Comparison of ENCODE assay signal across 1 cellular context in the genomic region with DNA sequence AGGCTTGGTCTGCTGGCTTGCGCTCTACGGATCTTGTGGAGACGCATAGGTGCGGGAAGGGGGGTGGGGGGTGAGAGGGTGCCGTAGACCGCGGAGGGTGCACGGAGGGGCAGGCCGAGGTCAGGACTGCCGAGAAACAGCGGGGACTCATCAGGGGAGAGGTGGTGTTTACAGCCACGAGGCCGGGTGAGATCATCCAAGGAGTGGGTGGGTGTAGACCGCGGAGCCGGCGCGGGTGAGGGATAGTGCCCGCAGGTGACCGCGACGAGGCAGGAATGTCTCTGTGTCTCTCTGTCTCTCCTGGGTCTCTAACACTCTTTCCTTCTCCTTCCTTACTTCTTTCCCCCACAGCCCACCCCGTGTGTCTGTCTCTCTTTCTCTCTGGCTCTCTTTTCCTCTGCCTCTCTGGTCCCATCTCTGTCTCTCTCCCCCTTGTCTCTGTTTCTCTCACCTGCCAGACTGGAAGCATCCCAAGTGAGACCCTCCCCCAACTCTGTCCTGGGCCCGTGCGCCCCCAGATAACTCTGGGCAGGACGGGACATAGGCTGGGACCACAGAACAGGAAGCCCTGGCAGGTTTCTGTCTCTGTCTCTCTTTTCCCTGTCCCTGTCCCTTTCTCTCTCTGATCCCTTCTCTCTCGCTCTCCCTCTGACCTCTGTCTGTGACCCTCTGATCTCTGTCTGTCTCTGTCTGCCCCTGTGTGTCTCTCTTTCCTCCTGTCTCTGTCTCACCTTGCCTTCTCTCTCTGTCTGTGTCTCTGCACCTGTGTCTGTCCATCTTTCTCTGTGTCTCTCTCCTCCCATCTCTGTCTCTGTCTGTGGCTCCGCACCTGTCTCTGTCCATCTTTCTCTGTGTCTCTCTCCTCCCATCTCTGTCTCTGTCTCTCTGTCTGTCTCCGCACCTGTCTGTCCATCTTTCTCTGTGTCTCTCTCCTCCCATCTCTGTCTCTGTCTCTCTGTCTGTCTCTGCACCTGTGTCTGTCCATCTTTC.
TF ChIP-seq lines count a peak whose summit lies in the region.

No MANE protein-coding gene starts in this region.

TF ChIP-seq in HEK293, 187 proteins besides CTCF, POLR2A, EP300 and RAD21 (continued from another document and continues in another):
- TF ChIP-seq, protein P1, sequence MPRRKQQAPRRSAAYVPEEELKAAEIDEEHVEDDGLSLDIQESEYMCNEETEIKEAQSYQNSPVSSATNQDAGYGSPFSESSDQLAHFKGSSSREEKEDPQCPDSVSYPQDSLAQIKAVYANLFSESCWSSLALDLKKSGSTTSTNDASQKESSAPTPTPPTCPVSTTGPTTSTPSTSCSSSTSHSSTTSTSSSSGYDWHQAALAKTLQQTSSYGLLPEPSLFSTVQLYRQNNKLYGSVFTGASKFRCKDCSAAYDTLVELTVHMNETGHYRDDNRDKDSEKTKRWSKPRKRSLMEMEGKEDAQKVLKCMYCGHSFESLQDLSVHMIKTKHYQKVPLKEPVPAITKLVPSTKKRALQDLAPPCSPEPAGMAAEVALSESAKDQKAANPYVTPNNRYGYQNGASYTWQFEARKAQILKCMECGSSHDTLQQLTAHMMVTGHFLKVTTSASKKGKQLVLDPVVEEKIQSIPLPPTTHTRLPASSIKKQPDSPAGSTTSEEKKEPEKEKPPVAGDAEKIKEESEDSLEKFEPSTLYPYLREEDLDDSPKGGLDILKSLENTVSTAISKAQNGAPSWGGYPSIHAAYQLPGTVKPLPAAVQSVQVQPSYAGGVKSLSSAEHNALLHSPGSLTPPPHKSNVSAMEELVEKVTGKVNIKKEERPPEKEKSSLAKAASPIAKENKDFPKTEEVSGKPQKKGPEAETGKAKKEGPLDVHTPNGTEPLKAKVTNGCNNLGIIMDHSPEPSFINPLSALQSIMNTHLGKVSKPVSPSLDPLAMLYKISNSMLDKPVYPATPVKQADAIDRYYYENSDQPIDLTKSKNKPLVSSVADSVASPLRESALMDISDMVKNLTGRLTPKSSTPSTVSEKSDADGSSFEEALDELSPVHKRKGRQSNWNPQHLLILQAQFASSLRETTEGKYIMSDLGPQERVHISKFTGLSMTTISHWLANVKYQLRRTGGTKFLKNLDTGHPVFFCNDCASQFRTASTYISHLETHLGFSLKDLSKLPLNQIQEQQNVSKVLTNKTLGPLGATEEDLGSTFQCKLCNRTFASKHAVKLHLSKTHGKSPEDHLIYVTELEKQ (tag by site-specific recombination; IDR thresholded peaks at IDR 0.05; ENCODE audit: borderline replicate concordance), result no peak
- TF ChIP-seq PRDM2 (tag by site-specific recombination; IDR thresholded peaks at IDR 0.05; ENCODE audit: borderline replicate concordance) (no peak), REPIN1 (tag by site-specific recombination; IDR thresholded peaks at IDR 0.05; ENCODE audit: low read depth) (no peak), ZNF354C (tag by site-specific recombination; IDR thresholded peaks at IDR 0.05; ENCODE audit: borderline replicate concordance, low read depth) (no peak), ZNF292 (tag by site-specific recombination; IDR thresholded peaks at IDR 0.05; ENCODE audit: borderline replicate concordance, low read depth) (no peak), PBX3 (CRISPR knock-in tag; IDR thresholded peaks at IDR 0.05) (no peak), ZNF768 (tag by site-specific recombination; IDR thresholded peaks at IDR 0.05) (no peak), ZNF274 (IDR thresholded peaks at IDR 0.05; ENCODE audit: low read length) (no peak), ZNF274 (tag by site-specific recombination; IDR thresholded peaks at IDR 0.05; ENCODE audit: borderline replicate concordance) (no peak), ZNF585B (tag by site-specific recombination; IDR thresholded peaks at IDR 0.05) (no peak), ZNF148 (tag by site-specific recombination; IDR thresholded peaks at IDR 0.05; ENCODE audit: borderline replicate concordance) (no peak), KLF10 (tag by site-specific recombination; IDR thresholded peaks at IDR 0.05) (no peak), ZFP3 (tag by site-specific recombination; IDR thresholded peaks at IDR 0.05; ENCODE audit: low read depth) (no peak), ZNF580 (tag by site-specific recombination; IDR thresholded peaks at IDR 0.05) (no peak), ZNF518A (tag by site-specific recombination; conservative IDR thresholded peaks at IDR 0.05; ENCODE audit: low read depth) (no peak), ZNF600 (tag by site-specific recombination; IDR thresholded peaks at IDR 0.05) (0 out of 2 replicates have a peak, but pooled peaks have one; percentile 22), ZNF623 (tag by site-specific recombination; IDR thresholded peaks at IDR 0.05) (no peak), ZSCAN30 (tag by site-specific recombination; IDR thresholded peaks at IDR 0.05) (no peak), ZNF394 (tag by site-specific recombination; IDR thresholded peaks at IDR 0.05; ENCODE audit: borderline replicate concordance) (no peak), ZNF645 (tag by site-specific recombination; IDR thresholded peaks at IDR 0.05) (no peak), SP7 (tag by site-specific recombination; IDR thresholded peaks at IDR 0.05) (peak; percentile 80), ZBTB20 (tag by site-specific recombination; IDR thresholded peaks at IDR 0.05) (no peak)
- TF ChIP-seq, protein P2, sequence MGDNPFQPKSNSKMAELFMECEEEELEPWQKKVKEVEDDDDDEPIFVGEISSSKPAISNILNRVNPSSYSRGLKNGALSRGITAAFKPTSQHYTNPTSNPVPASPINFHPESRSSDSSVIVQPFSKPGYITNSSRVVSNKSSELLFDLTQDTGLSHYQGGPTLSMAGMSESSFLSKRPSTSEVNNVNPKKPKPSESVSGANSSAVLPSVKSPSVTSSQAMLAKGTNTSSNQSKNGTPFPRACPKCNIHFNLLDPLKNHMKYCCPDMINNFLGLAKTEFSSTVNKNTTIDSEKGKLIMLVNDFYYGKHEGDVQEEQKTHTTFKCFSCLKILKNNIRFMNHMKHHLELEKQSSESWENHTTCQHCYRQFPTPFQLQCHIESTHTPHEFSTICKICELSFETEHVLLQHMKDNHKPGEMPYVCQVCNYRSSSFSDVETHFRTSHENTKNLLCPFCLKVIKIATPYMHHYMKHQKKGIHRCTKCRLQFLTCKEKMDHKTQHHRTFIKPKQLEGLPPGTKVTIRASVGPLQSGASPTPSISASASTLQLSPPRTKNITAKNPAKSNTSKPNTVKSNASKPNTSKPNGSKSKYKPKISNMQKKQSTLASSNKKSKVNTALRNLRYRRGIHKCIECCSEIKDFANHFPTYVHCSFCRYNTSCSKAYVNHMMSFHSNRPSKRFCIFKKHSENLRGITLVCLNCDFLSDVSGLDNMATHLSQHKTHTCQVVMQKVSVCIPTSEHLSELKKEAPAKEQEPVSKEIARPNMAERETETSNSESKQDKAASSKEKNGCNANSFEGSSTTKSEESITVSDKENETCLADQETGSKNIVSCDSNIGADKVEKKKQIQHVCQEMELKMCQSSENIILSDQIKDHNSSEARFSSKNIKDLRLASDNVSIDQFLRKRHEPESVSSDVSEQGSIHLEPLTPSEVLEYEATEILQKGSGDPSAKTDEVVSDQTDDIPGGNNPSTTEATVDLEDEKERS (tag by site-specific recombination; IDR thresholded peaks at IDR 0.05), result no peak
